In genomic region chr15:43509923-43510229, GRCh38 we compare ENCODE assay signal across 8 cellular contexts. TPM values are rescaled to one million over a fixed set of nuclear protein-coding genes. Genes with fewer than 3 reads are reported as not detected.
DNase-seq lines count a peak whose midpoint lies in the region; ATAC-seq and TF ChIP-seq lines count a peak whose summit lies in the region.

No MANE protein-coding gene starts in this region.

- H3K27me3 Mint-ChIP-seq in T-helper 17 cell: no peaks in the 10 kb centered on the region

- in situ Hi-C loops in GM13977 (cut with MboI; ENCODE audit: low pct_unique_long_range_greater_than_20kb, low sequenced_read_pairs, unreplicated experiment): no loop called here

- TF ChIP-seq CTCF in GM13977 (IDR thresholded peaks at IDR 0.05; ENCODE audit: extremely low read depth, insufficient read depth, missing control alignments): no peak
- TF ChIP-seq CTCF in gastroesophageal sphincter (IDR thresholded peaks at IDR 0.05): no peak
- TF ChIP-seq CTCF in sigmoid colon (IDR thresholded peaks at IDR 0.05): no peak

- H3K4me3 ChIP-seq in gastroesophageal sphincter: peak overlapping the region; percentile 51 to 68
- H3K4me3 ChIP-seq in sigmoid colon: peak overlapping the region; percentile 52 to 63 (median 56)

- H3K27ac ChIP-seq in gastroesophageal sphincter (peak overlapping the region; percentile 8 to 84 (median 79)), sigmoid colon (peak overlapping the region; percentile 84 to 93 (median 92))

- H3K4me3 Mint-ChIP-seq in T-helper 17 cell: peak overlapping the region; percentile 95

- no peak for TF ChIP-seq POLR2A in gastroesophageal sphincter (IDR thresholded peaks at IDR 0.05)
- no peak for TF ChIP-seq POLR2A in sigmoid colon (IDR thresholded peaks at IDR 0.05)

- TF ChIP-seq EP300 in gastroesophageal sphincter (IDR thresholded peaks at IDR 0.05) (no peak), sigmoid colon (IDR thresholded peaks at IDR 0.05) (peak in 1 of 4 donors; percentile 10)

- intact Hi-C loops in sigmoid colon (cut with DNase I): loop anchor here (2.0 kb wide), 1 partner anchor 17 kb away; the partner anchor contains the start of gene TP53BP1

- peak; percentile 5 for DNase-seq in GM13977 (ENCODE audit: low spot score)
- no peak for DNase-seq in T-helper 17 cell
- no peak for DNase-seq in sigmoid colon
- DNase-seq in EL: no peak
- no peak for DNase-seq in globus pallidus (ENCODE audit: low spot score)
- DNase-seq in DMS53 (lab: John Stamatoyannopoulos, UW): no peak
- no peak for DNase-seq in GF-D8 (lab: John Stamatoyannopoulos, UW)

- H3K36me3 ChIP-seq in gastroesophageal sphincter (no peaks in the 10 kb centered on the region), sigmoid colon (no peaks in the 10 kb centered on the region)

- H3K4me1 ChIP-seq in gastroesophageal sphincter: peaks cover 0 to 47% (median 15%) of the 10 kb centered on the region in 3 donors
- H3K4me1 ChIP-seq in sigmoid colon: peaks cover 0 to 42% (median 37%) of the 10 kb centered on the region in 4 donors

- H3K4me1 Mint-ChIP-seq in T-helper 17 cell: peaks cover 38% of the 10 kb centered on the region

- 0 to 14% methylated on average over 1 to 2 of the region's 2 CpGs for WGBS in gastroesophageal sphincter (ENCODE audit: low coverage in 1 of 2), 2 donors
- 37 to 47% methylated on average over 2 of the region's 2 CpGs for WGBS in sigmoid colon, 2 donors

- H3K9me3 ChIP-seq in T-helper 17 cell (ENCODE audit: control insufficient read depth, low read length, poor library complexity, severe bottlenecking) (no peaks in the 10 kb centered on the region), gastroesophageal sphincter (no peaks in the 10 kb centered on the region), sigmoid colon (no peaks in the 10 kb centered on the region)

- peaks cover 2% of the 10 kb centered on the region for H3K36me3 Mint-ChIP-seq in T-helper 17 cell (ENCODE audit: low read depth)

- ATAC-seq in T-helper 17 cell (no peak), gastroesophageal sphincter (no peak)

- H3K27me3 ChIP-seq in gastroesophageal sphincter (no peaks in the 10 kb centered on the region), sigmoid colon (no peaks in the 10 kb centered on the region)

- H3K27ac Mint-ChIP-seq in T-helper 17 cell: peak overlapping the region; percentile 96

RNA-seq across cellular contexts. Expression of gene MAP1A, which starts 7.5 kb away (rescaled TPM):
- total RNA-seq in T-helper 17 cell (10 to 100 TPM in 1 of 2 donors, 1 to 10 TPM in 1; 5.3 to 16.0 TPM), gastroesophageal sphincter (10 to 100 TPM; 28.9 to 59.1 (median 35.1) TPM), sigmoid colon (10 to 100 TPM; 25.2 to 61.2 (median 32.3) TPM)
- polyA plus RNA-seq in sigmoid colon: 1 to 10 TPM in 2 of 3 donors, under 1 TPM in 1; 0.23 to 4.8 (median 1.2) TPM

RNA-seq across cellular contexts. Expression of gene TP53BP1, which starts 16.9 kb away (rescaled TPM):
- total RNA-seq in T-helper 17 cell: 10 to 100 TPM; 48.0 to 51.6 TPM
- 10 to 100 TPM; 21.8 to 40.2 (median 33.5) TPM for total RNA-seq in gastroesophageal sphincter
- total RNA-seq in sigmoid colon: 10 to 100 TPM; 38.3 to 63.4 (median 41.1) TPM
- polyA plus RNA-seq in sigmoid colon: 10 to 100 TPM in 1 of 3 donors, 1 to 10 TPM in 2; 1.8 to 13.5 (median 6.6) TPM
